Comparison of ENCODE assay signal across 9 cellular contexts in genomic region chr1:160083968-160084770, GRCh38. TPM values are rescaled to one million over a fixed set of nuclear protein-coding genes. Genes with fewer than 3 reads are reported as not detected.
DNase-seq lines count a peak whose midpoint lies in the region; ATAC-seq and TF ChIP-seq lines count a peak whose summit lies in the region.
"Had no signal": no experiment of that assay in that cellular context is flagged by ENCODE, and none has a peak within 500 bp of the region (broad histone marks: within the 10 kb centered on the region; RNA-seq: fewer than 3 reads in every experiment).

No MANE protein-coding gene starts in this region.

- H3K4me1 ChIP-seq in PC-3 (ENCODE audit: insufficient read depth, low read length) (peaks cover 9% of the 10 kb centered on the region), heart left ventricle (peaks cover 0 to 18% (median 4%) of the 10 kb centered on the region in 12 donors), rectal smooth muscle tissue (ENCODE audit: control insufficient read depth, insufficient read depth, low read length) (no peaks in the 10 kb centered on the region), vagina (peaks cover 7% of the 10 kb centered on the region)

- no peaks in the 10 kb centered on the region for H3K36me3 Mint-ChIP-seq in activated naive CD4-positive, alpha-beta T cell treated with anti-CD3 and anti-CD28 coated beads, Interleukin-2, amount 50 U/mL, for 72 hours

- intact Hi-C loops in PC-3 (cut with micrococcal nuclease) (loop anchor here (1.0 to 5.0 kb wide), 3 partner anchors 38 to 952 kb away; no protein-coding TSS in a partner anchor), heart left ventricle (cut with DNase I) (loop anchor here in 5 of 10 donors (2.0 to 10.0 kb wide), 4 partner anchors 21 to 291 kb away; no protein-coding TSS in a partner anchor), vagina (cut with DNase I) (no loop called here), posterior vena cava (cut with DNase I) (no loop called here)

- BruUV-seq in PC-3 (replicated peaks; lab: Mats Ljungman, UMichigan) = no TSS peak

- H3K9me3 ChIP-seq in PC-3 (ENCODE audit: low read length) (no peaks in the 10 kb centered on the region), heart left ventricle (no peaks in the 10 kb centered on the region), vagina (no peaks in the 10 kb centered on the region)

- no peak overlapping the region for H3K9ac ChIP-seq in PC-3 (ENCODE audit: low read length)
- H3K9ac ChIP-seq in rectal smooth muscle tissue (ENCODE audit: low read length) = no peak overlapping the region

- no peaks in the 10 kb centered on the region for H3F3A ChIP-seq in PC-3 (ENCODE audit: low read length, unreplicated experiment)

- H3K36me3 ChIP-seq in PC-3 (ENCODE audit: low read depth, low read length) (no peaks in the 10 kb centered on the region), heart left ventricle (peaks cover 0 to 5% (median 0%) of the 10 kb centered on the region in 9 donors), rectal smooth muscle tissue (ENCODE audit: control insufficient read depth, insufficient read depth, low read length) (no peaks in the 10 kb centered on the region), vagina (peaks cover 0 to 8% of the 10 kb centered on the region in 2 donors)

- H3K27me3 ChIP-seq in PC-3 (ENCODE audit: low read length) (peaks cover 28% of the 10 kb centered on the region), heart left ventricle (peaks cover 0 to 57% (median 30%) of the 10 kb centered on the region in 9 donors), rectal smooth muscle tissue (ENCODE audit: control insufficient read depth, insufficient read depth, low read length) (peaks cover 5% of the 10 kb centered on the region), vagina (peaks cover 5% of the 10 kb centered on the region)

- H2AFZ ChIP-seq in PC-3 (ENCODE audit: low read length) = peak overlapping the region; percentile 39; the same call in 1 of the 2 replicates

- CTCF ChIA-PET in PC-3 (lab: Charles Lee) = no interaction called here

- POLR2A ChIA-PET in PC-3 (lab: Charles Lee; ENCODE audit: unreplicated experiment) = no interaction called here

- no peaks in the 10 kb centered on the region for H3K9me2 ChIP-seq in PC-3 (replicated peaks; ENCODE audit: low read length)

- TF ChIP-seq CTCF in PC-3 (conservative IDR thresholded peaks at IDR 0.05; ENCODE audit: low read depth, low read length) = peak; percentile 87
- TF ChIP-seq CTCF in heart left ventricle (IDR thresholded peaks at IDR 0.05) = peak; percentile 38 to 79 (median 60)
- peak in 2 of 3 experiments; percentile 45 to 46 for TF ChIP-seq CTCF in vagina (IDR thresholded peaks at IDR 0.05)

- H3K27ac Mint-ChIP-seq in activated naive CD4-positive, alpha-beta T cell treated with anti-CD3 and anti-CD28 coated beads, Interleukin-2, amount 50 U/mL, for 72 hours = no peak overlapping the region

- no peak for TF ChIP-seq POLR2A in heart left ventricle (IDR thresholded peaks at IDR 0.05)
- no peak for TF ChIP-seq POLR2A in vagina (IDR thresholded peaks at IDR 0.05)

- ATAC-seq in HG02798 (IDR thresholded peaks at IDR 0.05; ENCODE audit: poor library complexity, unreplicated experiment) = peak; percentile 73
- ATAC-seq in PC-3 = peak; percentile 90
- ATAC-seq in activated naive CD4-positive, alpha-beta T cell treated with anti-CD3 and anti-CD28 coated beads, Interleukin-2, amount 50 U/mL, for 72 hours = peak; percentile 80 to 85
- ATAC-seq in heart left ventricle = peak; percentile 21 to 70 (median 61)

- H4K20me1 ChIP-seq in PC-3 (ENCODE audit: low read length) = no peaks in the 10 kb centered on the region

- H3K9me3 Mint-ChIP-seq in activated naive CD4-positive, alpha-beta T cell treated with anti-CD3 and anti-CD28 coated beads, Interleukin-2, amount 50 U/mL, for 72 hours = no peaks in the 10 kb centered on the region

- H3K4me2 ChIP-seq in PC-3 (ENCODE audit: low read length) = peak overlapping the region; percentile 23; the same call in 1 of the 2 replicates

- WGBS in heart left ventricle, 4 donors = 17 to 25% (median 20%) methylated on average over 21 to 96 of the region's 96 CpGs

- DNase-seq in DMS153 (lab: John Stamatoyannopoulos, UW) (peak; percentile 76), PC-3 (peak; percentile 84), heart left ventricle (peak in 4 of 5 donors; percentile 44 to 81 (median 66)), vagina (ENCODE audit: extremely low spot score in 2 of 2) (no peak), posterior vena cava (ENCODE audit: low spot score) (no peak)
- DNase-seq in activated naive CD4-positive, alpha-beta T cell treated with anti-CD3 and anti-CD28 coated beads, Interleukin-2, amount 50 U/mL, for 72 hours (ENCODE audit: low spot score in 2 of 2) = peak; percentile 69 to 81

- no peaks in the 10 kb centered on the region for H3K79me2 ChIP-seq in PC-3 (ENCODE audit: low read length)

- no peak overlapping the region for H3K4me3 ChIP-seq in PC-3 (ENCODE audit: low read length)
- H3K4me3 ChIP-seq in heart left ventricle = peak overlapping the region; percentile 16 to 55 (median 44)
- H3K4me3 ChIP-seq in rectal smooth muscle tissue (ENCODE audit: low read length) = peak overlapping the region; percentile 70
- peak overlapping the region in 1 of 2 donors; percentile 45 for H3K4me3 ChIP-seq in vagina

- no peak overlapping the region for H3K27ac ChIP-seq in PC-3 (ENCODE audit: low read length)
- no peak overlapping the region for H3K27ac ChIP-seq in heart left ventricle
- no peak overlapping the region for H3K27ac ChIP-seq in rectal smooth muscle tissue (ENCODE audit: low read depth, low read length)
- no peak overlapping the region for H3K27ac ChIP-seq in vagina

RNA-seq across cellular contexts. Expression of gene KCNJ9, which starts 2.8 kb away (rescaled TPM):
- total RNA-seq in PC-3 (2014; rRNA removed) (not detected in 2 replicates), heart left ventricle (under 1 TPM in 2 of 9 donors, not detected in 7; 0.06 to 0.29 TPM), vagina (not detected), posterior vena cava (not detected)
- total RNA-seq in activated naive CD4-positive, alpha-beta T cell treated with anti-CD3 and anti-CD28 coated beads, Interleukin-2, amount 50 U/mL, for 72 hours = under 1 TPM in 1 of 2 donors, not detected in 1; 0.06 TPM
- polyA plus RNA-seq in heart left ventricle = under 1 TPM in 1 of 2 donors, not detected in 1; 0.08 TPM
- total RNA-seq: HT1080 had no signal

RNA-seq across cellular contexts. Expression of gene KCNJ10, which starts 14.2 kb away (rescaled TPM):
- total RNA-seq in PC-3 (2014; rRNA removed) (0.15 TPM in 1 of 2 replicates, not detected in the other), heart left ventricle (1 to 10 TPM in 1 of 9 donors, under 1 TPM in 1, not detected in 7; 0.48 to 1.1 TPM), vagina (not detected), posterior vena cava (under 1 TPM in 1 of 2 donors, not detected in 1; 0.19 TPM)
- total RNA-seq in activated naive CD4-positive, alpha-beta T cell treated with anti-CD3 and anti-CD28 coated beads, Interleukin-2, amount 50 U/mL, for 72 hours = not detected
- polyA plus RNA-seq in heart left ventricle = under 1 TPM in 1 of 2 donors, not detected in 1; 0.08 TPM
- total RNA-seq: HT1080 had no signal

RNA-seq across cellular contexts. Expression of gene IGSF8, which starts 14.2 kb away (rescaled TPM):
- total RNA-seq in PC-3 (2014; rRNA removed) (37.1 and 49.1 TPM in 2 replicates), heart left ventricle (10 to 100 TPM; 23.1 to 49.3 (median 24.8) TPM), vagina (21.6 TPM), posterior vena cava (10 to 100 TPM; 16.0 to 17.4 TPM)
- 10 to 100 TPM; 29.9 to 35.2 TPM for total RNA-seq in activated naive CD4-positive, alpha-beta T cell treated with anti-CD3 and anti-CD28 coated beads, Interleukin-2, amount 50 U/mL, for 72 hours
- polyA plus RNA-seq in heart left ventricle = 10 to 100 TPM; 15.0 to 30.3 TPM

RNA-seq across cellular contexts. Expression of gene ATP1A2, which starts 31.4 kb away (rescaled TPM):
- total RNA-seq in PC-3 (2014; rRNA removed) (not detected in 2 replicates), heart left ventricle (100 to 1,000 TPM; 115 to 393 (median 280) TPM), vagina (11.0 TPM), posterior vena cava (10 to 100 TPM in 1 of 2 donors, 1 to 10 TPM in 1; 4.1 to 10.8 TPM)
- total RNA-seq in activated naive CD4-positive, alpha-beta T cell treated with anti-CD3 and anti-CD28 coated beads, Interleukin-2, amount 50 U/mL, for 72 hours = not detected
- polyA plus RNA-seq in heart left ventricle = 10 to 100 TPM; 29.5 to 79.3 TPM
- total RNA-seq: HT1080 had no signal

RNA-seq across cellular contexts. Expression of gene PIGM, which starts 52.4 kb away (rescaled TPM):
- total RNA-seq in PC-3 (2014; rRNA removed) = 6.7 and 6.9 TPM in 2 replicates
- 1 to 10 TPM; 3.6 to 5.3 TPM for total RNA-seq in activated naive CD4-positive, alpha-beta T cell treated with anti-CD3 and anti-CD28 coated beads, Interleukin-2, amount 50 U/mL, for 72 hours
- total RNA-seq in heart left ventricle = 1 to 10 TPM; 1.7 to 4.1 (median 2.5) TPM
- polyA plus RNA-seq in heart left ventricle = 1 to 10 TPM; 1.6 to 2.1 TPM
- total RNA-seq in vagina = 2.7 TPM
- 1 to 10 TPM; 5.5 to 6.3 TPM for total RNA-seq in posterior vena cava

Comparison
In these comparisons a context has a peak if more than half of its experiments do, and no peak if none do; other contexts are left out.
1. DNase-seq: peak in DMS153 (single experiment), PC-3 (single experiment), activated naive CD4-positive, alpha-beta T cell treated with anti-CD3 and anti-CD28 coated beads, Interleukin-2, amount 50 U/mL, for 72 hours (2 of 2) and heart left ventricle (4 of 5); none in vagina (0 of 2) and posterior vena cava (single experiment).
2. Peak in every context shown above with its lines, with median percentiles within 50 percentile points of each other: ATAC-seq and CTCF ChIP-seq.